In the genomic region with DNA sequence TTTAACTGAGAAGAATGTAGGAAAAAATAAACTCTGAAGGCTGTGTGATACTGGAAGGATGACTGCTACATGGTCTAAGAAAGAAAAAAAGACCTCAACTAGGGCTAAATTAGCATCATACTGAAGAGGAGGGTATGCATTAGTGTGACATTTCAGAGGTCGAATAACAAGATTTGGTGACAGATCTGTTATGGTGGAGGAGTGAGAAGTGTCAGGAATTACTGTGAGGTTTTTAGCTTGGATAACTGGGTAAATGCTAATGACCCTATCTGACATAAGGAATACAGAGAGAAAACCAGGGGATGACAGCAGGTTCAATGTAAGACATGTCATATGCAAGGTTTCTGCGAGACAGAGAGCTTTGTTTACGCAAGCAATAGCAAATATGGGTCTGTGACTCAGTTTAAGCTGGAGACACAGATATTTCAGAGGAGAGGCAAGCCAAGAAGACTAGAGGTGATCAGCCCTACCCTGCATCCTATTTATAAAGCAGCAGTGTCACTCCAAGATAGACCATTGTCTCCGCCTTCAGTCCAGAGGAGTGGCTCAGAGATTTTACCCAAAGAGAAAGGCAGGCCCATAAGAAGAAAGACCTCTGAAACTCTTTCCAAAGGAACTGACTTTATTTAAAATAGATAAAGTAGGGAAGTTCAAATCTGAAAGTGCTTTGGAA, we compare ENCODE assay signal across 34 cellular contexts. TPM values are rescaled to one million over a fixed set of nuclear protein-coding genes. Genes with fewer than 3 reads are reported as not detected.
"Had no signal": no experiment of that assay in that cellular context is flagged by ENCODE, and none has a peak within 500 bp of the region (broad histone marks: within the 10 kb centered on the region; RNA-seq: fewer than 3 reads in every experiment).

No MANE protein-coding gene starts in this region.

- H3K27ac Mint-ChIP-seq: activated CD4-positive, alpha-beta memory T cell treated with anti-CD3 and anti-CD28 coated beads for 36 hours; activated T-helper 1 cell treated with anti-CD3 and anti-CD28 coated beads, Interleukin-12 subunit alpha, Interleukin-12 subunit beta, Interleukin-2, Interleukin-4 antibody, amounts not matched to agents 30 ng/mL and 10 ng/mL and 1 ng/mL, durations not matched to agents 14 hours and 24 hours and 36 hours; immature natural killer cell; natural killer cell treated with Interleukin-12 subunit alpha and Interleukin-12 subunit beta and Interleukin-15 and Interleukin-18, amount 100 ng/mL, for 72 hours; stimulated activated naive B cell treated with anti-CD40 and anti-IgM and Interleukin-4, amounts not matched to agents 10 μg/mL and 1 μg/mL and 100 μg/mL, for 72 hours; T-helper 1 cell treated with Interleukin-12 subunit alpha and Interleukin-12 subunit beta and Interleukin-4 antibody, amounts not matched to agents 30 μg/mL and 1 μg/mL, for 36 hours had no signal

- H3K4me1 ChIP-seq: colonic mucosa, pancreas, prostate gland, stomach, thyroid gland, upper lobe of left lung, vagina had no signal

- H3K4me1 Mint-ChIP-seq: immature natural killer cell; stimulated activated naive B cell treated with anti-CD40 and anti-IgM and Interleukin-4, amounts not matched to agents 10 μg/mL and 1 μg/mL and 100 μg/mL, for 72 hours had no signal

- DNase-seq: activated CD4-positive, alpha-beta memory T cell treated with anti-CD3 and anti-CD28 coated beads for 36 hours; activated CD4-positive, alpha-beta T cell treated with anti-CD3 and anti-CD28 coated beads for 48 hours; activated CD8-positive, alpha-beta memory T cell treated with anti-CD3 and anti-CD28 coated beads, Interleukin-2, amount 50 U/mL, for 4 hours; activated effector memory CD4-positive, alpha-beta T cell treated with anti-CD3 and anti-CD28 coated beads, Interleukin-2, amount 50 U/mL, for 16 hours; activated naive CD4-positive, alpha-beta T cell treated with anti-CD3 and anti-CD28 coated beads, Interleukin-2, amount 50 U/mL, for 16 hours; activated T-cell treated with anti-CD3 and anti-CD28 coated beads, Interleukin-2, amount 50 U/mL, for 1 hour; amygdala; colonic mucosa; effector CD8-positive, alpha-beta T cell; erythroblast; hypothalamus; immature natural killer cell; mucosa of descending colon; pancreas; retina; stimulated activated CD4-positive, alpha-beta T cell treated with anti-CD3 and anti-CD28 coated beads, Interleukin-2, amount 100 ng/mL, for 24 hours; stimulated activated naive B cell treated with anti-CD40 and anti-IgM and Interleukin-4, amounts not matched to agents 10 μg/mL and 1 μg/mL and 100 μg/mL, for 72 hours; stomach; T-helper 9 cell; thyroid gland; upper lobe of left lung had no signal

- H3K4me3 ChIP-seq: colonic mucosa, gastroesophageal sphincter, lung, mucosa of descending colon, pancreas, prostate gland, smooth muscle cell, stomach, thyroid gland, upper lobe of left lung, vagina had no signal

- H3K36me3 ChIP-seq: colonic mucosa, gastroesophageal sphincter, neutrophil, pancreas, prostate gland, stomach, thyroid gland, upper lobe of left lung, vagina had no signal

- H3K27me3 ChIP-seq: colonic mucosa, gastroesophageal sphincter, neutrophil, pancreas, stomach, thyroid gland, upper lobe of left lung, vagina had no signal

- H3K4me3 Mint-ChIP-seq: activated CD4-positive, alpha-beta memory T cell treated with anti-CD3 and anti-CD28 coated beads for 36 hours; activated T-helper 1 cell treated with anti-CD3 and anti-CD28 coated beads, Interleukin-12 subunit alpha, Interleukin-12 subunit beta, Interleukin-2, Interleukin-4 antibody, amounts not matched to agents 30 ng/mL and 10 ng/mL and 1 ng/mL, durations not matched to agents 14 hours and 24 hours and 36 hours; immature natural killer cell; natural killer cell treated with Interleukin-12 subunit alpha and Interleukin-12 subunit beta and Interleukin-15 and Interleukin-18, amount 100 ng/mL, for 72 hours; stimulated activated naive B cell treated with anti-CD40 and anti-IgM and Interleukin-4, amounts not matched to agents 10 μg/mL and 1 μg/mL and 100 μg/mL, for 72 hours; T-helper 1 cell treated with Interleukin-12 subunit alpha and Interleukin-12 subunit beta and Interleukin-4 antibody, amounts not matched to agents 30 μg/mL and 1 μg/mL, for 36 hours had no signal

- H3K9me3 Mint-ChIP-seq: activated T-helper 1 cell treated with anti-CD3 and anti-CD28 coated beads, Interleukin-12 subunit alpha, Interleukin-12 subunit beta, Interleukin-2, Interleukin-4 antibody, amounts not matched to agents 30 ng/mL and 10 ng/mL and 1 ng/mL, durations not matched to agents 14 hours and 24 hours and 36 hours; stimulated activated naive B cell treated with anti-CD40 and anti-IgM and Interleukin-4, amounts not matched to agents 10 μg/mL and 1 μg/mL and 100 μg/mL, for 72 hours; T-helper 1 cell treated with Interleukin-12 subunit alpha and Interleukin-12 subunit beta and Interleukin-4 antibody, amounts not matched to agents 30 μg/mL and 1 μg/mL, for 36 hours had no signal

- ATAC-seq: activated CD4-positive, CD25-positive, alpha-beta regulatory T cell treated with anti-CD3 and anti-CD28 coated beads, Interleukin-2, amount 50 U/mL, for 24 hours; gastroesophageal sphincter; left lobe of liver; mucosa of descending colon; natural killer cell treated with Interleukin-12 subunit alpha and Interleukin-12 subunit beta and Interleukin-15 and Interleukin-18, amount 100 ng/mL, for 72 hours; pancreas; stimulated activated naive B cell treated with anti-CD40 and anti-IgM and Interleukin-4, amounts not matched to agents 10 μg/mL and 1 μg/mL and 100 μg/mL, for 72 hours had no signal

- H3K9me3 ChIP-seq: colonic mucosa, mucosa of descending colon, neutrophil, prostate gland, thyroid gland, upper lobe of left lung, vagina had no signal

- H3K27ac ChIP-seq: colonic mucosa, gastroesophageal sphincter, neutrophil, pancreas, prostate gland, stomach, thyroid gland, upper lobe of left lung, vagina, VCaP had no signal

- H3K27me3 Mint-ChIP-seq: activated CD4-positive, alpha-beta memory T cell treated with anti-CD3 and anti-CD28 coated beads for 36 hours; natural killer cell treated with Interleukin-12 subunit alpha and Interleukin-12 subunit beta and Interleukin-15 and Interleukin-18, amount 100 ng/mL, for 72 hours; stimulated activated naive B cell treated with anti-CD40 and anti-IgM and Interleukin-4, amounts not matched to agents 10 μg/mL and 1 μg/mL and 100 μg/mL, for 72 hours had no signal

- H3K36me3 Mint-ChIP-seq: activated CD4-positive, alpha-beta memory T cell treated with anti-CD3 and anti-CD28 coated beads for 36 hours; immature natural killer cell; natural killer cell treated with Interleukin-12 subunit alpha and Interleukin-12 subunit beta and Interleukin-15 and Interleukin-18, amount 100 ng/mL, for 72 hours; stimulated activated naive B cell treated with anti-CD40 and anti-IgM and Interleukin-4, amounts not matched to agents 10 μg/mL and 1 μg/mL and 100 μg/mL, for 72 hours had no signal

RNA-seq across cellular contexts. Expression of a gene that starts 44.3 kb away (rescaled TPM):
- total RNA-seq: activated CD4-positive, alpha-beta memory T cell treated with anti-CD3 and anti-CD28 coated beads for 36 hours; activated CD8-positive, alpha-beta memory T cell treated with anti-CD3 and anti-CD28 coated beads for 36 hours; activated T-helper 1 cell treated with anti-CD3 and anti-CD28 coated beads, Interleukin-12 subunit alpha, Interleukin-12 subunit beta, Interleukin-2, Interleukin-4 antibody, amounts not matched to agents 30 ng/mL and 10 ng/mL and 1 ng/mL, durations not matched to agents 14 hours and 24 hours and 36 hours; natural killer cell treated with Interleukin-12 subunit alpha and Interleukin-12 subunit beta and Interleukin-15 and Interleukin-18, amount 100 ng/mL, for 72 hours had no signal
- polyA plus RNA-seq: immature natural killer cell had no signal
